In the genomic region with DNA sequence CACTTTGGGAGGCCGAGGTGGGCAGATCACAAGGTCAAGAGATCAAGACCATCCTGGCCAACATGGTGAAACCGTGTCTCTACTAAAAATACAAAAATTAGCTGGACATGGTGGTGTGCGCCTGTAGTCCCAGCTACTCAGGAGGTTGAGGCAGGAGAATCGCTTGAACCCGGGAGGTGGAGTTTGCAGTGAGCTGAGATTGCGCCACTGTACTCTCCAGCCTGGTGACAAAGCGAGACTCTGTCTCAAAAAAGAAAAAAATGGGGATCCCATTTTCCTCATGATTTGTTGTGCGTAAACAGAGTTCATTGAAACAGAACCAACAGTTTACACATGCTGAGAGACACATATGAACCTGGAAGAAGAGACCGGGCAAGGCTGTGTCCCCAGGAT, we compare ENCODE assay signal across 8 cellular contexts. TPM values are rescaled to one million over a fixed set of nuclear protein-coding genes. Genes with fewer than 3 reads are reported as not detected.
A peak's percentile ranks its signal among the peaks of the same experiment; 100 is the strongest.
DNase-seq lines count a peak whose midpoint lies in the region; ATAC-seq and TF ChIP-seq lines count a peak whose summit lies in the region.
"Not testable (repeated sequence)": the region's sequence is repeated elsewhere in the genome, so short reads cannot be mapped to it uniquely, and the experiment has no call there.

No MANE protein-coding gene starts in this region.

- peaks cover 22% of the 10 kb centered on the region for H3K36me3 Mint-ChIP-seq in CD4-positive, alpha-beta T cell (ENCODE audit: low read depth)
- H3K36me3 Mint-ChIP-seq in T-helper 17 cell (ENCODE audit: low read depth); natural killer cell treated with Interleukin-12 subunit alpha and Interleukin-12 subunit beta and Interleukin-15 and Interleukin-18, amount 100 ng/mL, for 72 hours: not testable (repeated sequence)
- H3K36me3 Mint-ChIP-seq in activated naive CD8-positive, alpha-beta T cell treated with anti-CD3 and anti-CD28 coated beads, Interleukin-2, amount 10 ng/mL, durations not matched to agents 7 days and 5 days, result peaks cover 21% of the 10 kb centered on the region
- peaks cover 83% of the 10 kb centered on the region for H3K36me3 Mint-ChIP-seq in stimulated activated effector memory CD8-positive, alpha-beta T cell treated with anti-CD3 and anti-CD28 coated beads, Interleukin-12 subunit alpha, Interleukin-12 subunit beta, amount 100 ng/mL, for 72 hours

- H3K4me1 Mint-ChIP-seq in CD4-positive, alpha-beta T cell (ENCODE audit: low read depth), result peaks cover 82% of the 10 kb centered on the region
- H3K4me1 Mint-ChIP-seq in T-helper 17 cell, result peaks cover 50% of the 10 kb centered on the region
- H3K4me1 Mint-ChIP-seq in activated naive CD8-positive, alpha-beta T cell treated with anti-CD3 and anti-CD28 coated beads, Interleukin-2, amount 10 ng/mL, durations not matched to agents 7 days and 5 days, result peaks cover 45% of the 10 kb centered on the region
- peaks cover 52 to 53% of the 10 kb centered on the region in 2 donors for H3K4me1 Mint-ChIP-seq in natural killer cell treated with Interleukin-12 subunit alpha and Interleukin-12 subunit beta and Interleukin-15 and Interleukin-18, amount 100 ng/mL, for 72 hours (ENCODE audit: low read depth in 2 of 2)
- peaks cover 75% of the 10 kb centered on the region for H3K4me1 Mint-ChIP-seq in stimulated activated effector memory CD8-positive, alpha-beta T cell treated with anti-CD3 and anti-CD28 coated beads, Interleukin-12 subunit alpha, Interleukin-12 subunit beta, amount 100 ng/mL, for 72 hours

- TF ChIP-seq CTCF in CD4-positive, alpha-beta T cell (IDR thresholded peaks at IDR 0.05); dorsolateral prefrontal cortex (IDR thresholded peaks at IDR 0.05 in 54 of 56, conservative IDR thresholded peaks at IDR 0.05 in 2 of 56; ENCODE audit: low read depth in 1 of 56, partially characterized antibody in 56 of 56); hepatocyte (IDR thresholded peaks at IDR 0.05; ENCODE audit: poor library complexity); vagina (IDR thresholded peaks at IDR 0.05): not testable (repeated sequence)

- H3K4me1 ChIP-seq in hepatocyte (ENCODE audit: insufficient read depth), result peaks cover 45% of the 10 kb centered on the region
- H3K4me1 ChIP-seq in vagina, result peaks cover 99% of the 10 kb centered on the region

- not testable (repeated sequence) for H3K4me3 ChIP-seq in dorsolateral prefrontal cortex, hepatocyte, vagina

- not testable (repeated sequence) for H3K9me3 ChIP-seq in CD4-positive, alpha-beta T cell (ENCODE audit: control insufficient read depth, low read length); T-helper 17 cell (ENCODE audit: control insufficient read depth, low read length, poor library complexity, severe bottlenecking); hepatocyte (ENCODE audit: low read depth); vagina

- not testable (repeated sequence) for H3K9me3 Mint-ChIP-seq in CD4-positive, alpha-beta T cell; activated naive CD8-positive, alpha-beta T cell treated with anti-CD3 and anti-CD28 coated beads, Interleukin-2, amount 10 ng/mL, durations not matched to agents 7 days and 5 days; natural killer cell treated with Interleukin-12 subunit alpha and Interleukin-12 subunit beta and Interleukin-15 and Interleukin-18, amount 100 ng/mL, for 72 hours; stimulated activated effector memory CD8-positive, alpha-beta T cell treated with anti-CD3 and anti-CD28 coated beads, Interleukin-12 subunit alpha, Interleukin-12 subunit beta, amount 100 ng/mL, for 72 hours

- POLR2A ChIA-PET in CD4-positive, alpha-beta T cell (lab: Charles Lee), result interaction anchor here (1.1 to 1.3 kb wide), 4 partner anchors 10 to 16 kb away, joined by 3 to 4 read pairs (median 4); no protein-coding TSS in a partner anchor
- POLR2A ChIA-PET in activated naive CD8-positive, alpha-beta T cell treated with anti-CD3 and anti-CD28 coated beads, Interleukin-2, amount 10 ng/mL, durations not matched to agents 7 days and 5 days (lab: Charles Lee), result interaction anchor here (1.0 to 1.9 kb wide), 3 partner anchors 14 to 25 kb away, joined by 3 to 4 read pairs (median 3); no protein-coding TSS in a partner anchor

- peak overlapping the region; percentile 60 for H3K4me2 ChIP-seq in hepatocyte

- intact Hi-C loops in CD4-positive, alpha-beta T cell (cut with DNase I, micrococcal nuclease), result loop anchor here in 1 of 2 experiments (2.0 kb wide), 1 partner anchor 15 kb away; no protein-coding TSS in a partner anchor
- intact Hi-C loops in dorsolateral prefrontal cortex (cut with DNase I); vagina (cut with DNase I): not testable (repeated sequence)

- peak overlapping the region; percentile 85 for H3K27ac Mint-ChIP-seq in CD4-positive, alpha-beta T cell
- H3K27ac Mint-ChIP-seq in T-helper 17 cell, result peak overlapping the region; percentile 94
- peak overlapping the region; percentile 94 for H3K27ac Mint-ChIP-seq in activated naive CD8-positive, alpha-beta T cell treated with anti-CD3 and anti-CD28 coated beads, Interleukin-2, amount 10 ng/mL, durations not matched to agents 7 days and 5 days
- H3K27ac Mint-ChIP-seq in natural killer cell treated with Interleukin-12 subunit alpha and Interleukin-12 subunit beta and Interleukin-15 and Interleukin-18, amount 100 ng/mL, for 72 hours, result peak overlapping the region in 1 of 2 donors; percentile 86
- peak overlapping the region; percentile 93 for H3K27ac Mint-ChIP-seq in stimulated activated effector memory CD8-positive, alpha-beta T cell treated with anti-CD3 and anti-CD28 coated beads, Interleukin-12 subunit alpha, Interleukin-12 subunit beta, amount 100 ng/mL, for 72 hours

- WGBS in hepatocyte (ENCODE audit: low lambda C conversion rate, missing lambda C conversion rate), result 90% methylated on average over 9 of the region's 9 CpGs

- DNase-seq in CD4-positive, alpha-beta T cell; T-helper 17 cell; activated naive CD8-positive, alpha-beta T cell treated with anti-CD3 and anti-CD28 coated beads, Interleukin-2, amount 10 ng/mL, durations not matched to agents 7 days and 5 days; dorsolateral prefrontal cortex; hepatocyte (ENCODE audit: low spot score); natural killer cell treated with Interleukin-12 subunit alpha and Interleukin-12 subunit beta and Interleukin-15 and Interleukin-18, amount 100 ng/mL, for 72 hours (ENCODE audit: low spot score); stimulated activated effector memory CD8-positive, alpha-beta T cell treated with anti-CD3 and anti-CD28 coated beads, Interleukin-12 subunit alpha, Interleukin-12 subunit beta, amount 100 ng/mL, for 72 hours (ENCODE audit: low spot score in 2 of 2); vagina (ENCODE audit: extremely low spot score in 2 of 2): not testable (repeated sequence)

- H3K27me3 Mint-ChIP-seq in CD4-positive, alpha-beta T cell; T-helper 17 cell; activated naive CD8-positive, alpha-beta T cell treated with anti-CD3 and anti-CD28 coated beads, Interleukin-2, amount 10 ng/mL, durations not matched to agents 7 days and 5 days; natural killer cell treated with Interleukin-12 subunit alpha and Interleukin-12 subunit beta and Interleukin-15 and Interleukin-18, amount 100 ng/mL, for 72 hours: not testable (repeated sequence)

- CTCF ChIA-PET in CD4-positive, alpha-beta T cell (lab: Charles Lee), result not testable (repeated sequence)

- H4K20me1 ChIP-seq in hepatocyte (ENCODE audit: insufficient read depth, poor library complexity, severe bottlenecking), result not testable (repeated sequence)

- H3K27ac ChIP-seq in CD4-positive, alpha-beta T cell (ENCODE audit: low read depth, low read length), result not testable (repeated sequence)
- H3K27ac ChIP-seq in dorsolateral prefrontal cortex (peak overlapping the region in 42 of 59 donors; percentile 2 to 84 (median 62)), hepatocyte (peak overlapping the region; percentile 71), vagina (peak overlapping the region; percentile 74)

- not testable (repeated sequence) for TF ChIP-seq POLR2A in vagina (IDR thresholded peaks at IDR 0.05)

- H3K27me3 ChIP-seq in CD4-positive, alpha-beta T cell (ENCODE audit: control insufficient read depth, insufficient read depth, low read length); dorsolateral prefrontal cortex; hepatocyte; vagina: not testable (repeated sequence)

- peaks cover 74% of the 10 kb centered on the region for H3K79me2 ChIP-seq in hepatocyte

- H3K4me3 Mint-ChIP-seq in CD4-positive, alpha-beta T cell; activated naive CD8-positive, alpha-beta T cell treated with anti-CD3 and anti-CD28 coated beads, Interleukin-2, amount 10 ng/mL, durations not matched to agents 7 days and 5 days: not testable (repeated sequence)
- peak overlapping the region; percentile 87 for H3K4me3 Mint-ChIP-seq in T-helper 17 cell
- peak overlapping the region; percentile 78 for H3K4me3 Mint-ChIP-seq in natural killer cell treated with Interleukin-12 subunit alpha and Interleukin-12 subunit beta and Interleukin-15 and Interleukin-18, amount 100 ng/mL, for 72 hours
- peak overlapping the region; percentile 77 for H3K4me3 Mint-ChIP-seq in stimulated activated effector memory CD8-positive, alpha-beta T cell treated with anti-CD3 and anti-CD28 coated beads, Interleukin-12 subunit alpha, Interleukin-12 subunit beta, amount 100 ng/mL, for 72 hours

- ATAC-seq in CD4-positive, alpha-beta T cell (ENCODE audit: poor library complexity); T-helper 17 cell; activated naive CD8-positive, alpha-beta T cell treated with anti-CD3 and anti-CD28 coated beads, Interleukin-2, amount 10 ng/mL, durations not matched to agents 7 days and 5 days (ENCODE audit: low read depth); natural killer cell treated with Interleukin-12 subunit alpha and Interleukin-12 subunit beta and Interleukin-15 and Interleukin-18, amount 100 ng/mL, for 72 hours; stimulated activated effector memory CD8-positive, alpha-beta T cell treated with anti-CD3 and anti-CD28 coated beads, Interleukin-12 subunit alpha, Interleukin-12 subunit beta, amount 100 ng/mL, for 72 hours: not testable (repeated sequence)

- H3K9me2 ChIP-seq in hepatocyte (replicated peaks; ENCODE audit: insufficient read depth), result not testable (repeated sequence)

- H3K36me3 ChIP-seq in hepatocyte (replicated peaks; ENCODE audit: insufficient read depth, low read depth); vagina: not testable (repeated sequence)

- not testable (repeated sequence) for H2AFZ ChIP-seq in hepatocyte

RNA-seq across cellular contexts. Expression of a gene that starts 55.6 kb away (rescaled TPM):
- 10 to 100 TPM; 45.6 to 48.1 TPM for total RNA-seq in CD4-positive, alpha-beta T cell
- total RNA-seq in T-helper 17 cell (100 to 1,000 TPM in 1 of 2 donors, 10 to 100 TPM in 1; 91.0 to 104 TPM), dorsolateral prefrontal cortex (100 to 1,000 TPM in 117 of 120 experiments, 10 to 100 TPM in 3; 65.9 to 249 (median 183) TPM), hepatocyte (24.3 and 31.1 TPM in 2 replicates), vagina (106 TPM)
- 100 to 1,000 TPM; 118 to 123 TPM for total RNA-seq in activated naive CD8-positive, alpha-beta T cell treated with anti-CD3 and anti-CD28 coated beads, Interleukin-2, amount 10 ng/mL, durations not matched to agents 7 days and 5 days
- polyA plus RNA-seq in hepatocyte, result 42.5 and 55.4 TPM in 2 replicates
- total RNA-seq in natural killer cell treated with Interleukin-12 subunit alpha and Interleukin-12 subunit beta and Interleukin-15 and Interleukin-18, amount 100 ng/mL, for 72 hours, result 100 to 1,000 TPM; 169 to 185 TPM
